1 cellular context compared by ENCODE assay signal in genomic region chr12:65520658-65521057, GRCh38.
TF ChIP-seq lines count a peak whose summit lies in the region.

No MANE protein-coding gene starts in this region.

TF ChIP-seq in IMR-90, 13 proteins besides CTCF, POLR2A, EP300 and RAD21 (continued from another document):
- no peak for TF ChIP-seq ELK1 (IDR thresholded peaks at IDR 0.05; ENCODE audit: borderline replicate concordance, low read depth, low read length)
